Comparison of ENCODE assay signal across 7 cellular contexts in genomic region chr2:98822301-98823164, GRCh38.
DNase-seq lines count a peak whose midpoint lies in the region; ATAC-seq and TF ChIP-seq lines count a peak whose summit lies in the region.

No MANE protein-coding gene starts in this region.

- DNase-seq in activated CD4-positive, alpha-beta T cell treated with anti-CD3 and anti-CD28 coated beads for 1 hour, result peak; percentile 47
- peak; percentile 51 to 53 for DNase-seq in central memory CD8-positive, alpha-beta T cell (ENCODE audit: low spot score in 2 of 2)
- DNase-seq in lower leg skin (ENCODE audit: low spot score in 2 of 2) (peak in 1 of 2 donors; percentile 88), H4 (ENCODE audit: low spot score) (no peak), NCI-H82 treated with DMSO at 0.1 percent for 48 hours (lab: John Stamatoyannopoulos, UW; ENCODE audit: unreplicated experiment) (no peak)
- DNase-seq in stimulated activated CD4-positive, alpha-beta T cell treated with anti-CD3 and anti-CD28 coated beads, Interleukin-4, amount 100 ng/mL, for 4 hours, result peak; percentile 47 to 61

- H3K4me1 Mint-ChIP-seq in central memory CD8-positive, alpha-beta T cell, result peaks cover 25% of the 10 kb centered on the region

- H3K27ac Mint-ChIP-seq in central memory CD8-positive, alpha-beta T cell (ENCODE audit: low read depth), result peak overlapping the region; percentile 65

- H3K9me3 Mint-ChIP-seq in central memory CD8-positive, alpha-beta T cell, result no peaks in the 10 kb centered on the region

- 72% methylated on average over 10 of the region's 117 CpGs; no CpG with 5 or more reads in 1 of the 2 donors for WGBS in lower leg skin, 2 donors

- no peaks in the 10 kb centered on the region for H3K27me3 Mint-ChIP-seq in central memory CD8-positive, alpha-beta T cell

- TF ChIP-seq POLR2A in lower leg skin (IDR thresholded peaks at IDR 0.05), result no peak

- H3K4me3 ChIP-seq in lower leg skin (ENCODE audit: low read depth, poor library complexity, severe bottlenecking), result peak overlapping the region; percentile 18

- peaks cover 4% of the 10 kb centered on the region for H3K36me3 Mint-ChIP-seq in central memory CD8-positive, alpha-beta T cell (ENCODE audit: insufficient read depth)

- H3K4me3 Mint-ChIP-seq in central memory CD8-positive, alpha-beta T cell, result peak overlapping the region; percentile 52

- peak; percentile 88 for ATAC-seq in central memory CD8-positive, alpha-beta T cell (replicated peaks; ENCODE audit: extremely low read depth, poor library complexity, severe bottlenecking)
- no peak for ATAC-seq in GM19397 (IDR thresholded peaks at IDR 0.05; ENCODE audit: unreplicated experiment)

- TF ChIP-seq CTCF in lower leg skin (IDR thresholded peaks at IDR 0.05), result no peak

- intact Hi-C loops in lower leg skin (cut with DNase I; ENCODE audit: low total_unique reads), result no loop called here

Comparison
In these comparisons a context has a peak if more than half of its experiments do, and no peak if none do; other contexts are left out.
1. DNase-seq: peak in activated CD4-positive, alpha-beta T cell treated with anti-CD3 and anti-CD28 coated beads for 1 hour (single experiment), central memory CD8-positive, alpha-beta T cell (2 of 2) and stimulated activated CD4-positive, alpha-beta T cell treated with anti-CD3 and anti-CD28 coated beads, Interleukin-4, amount 100 ng/mL, for 4 hours (2 of 2); none in H4 (single experiment) and NCI-H82 treated with DMSO at 0.1 percent for 48 hours (single experiment).